Comparison of ENCODE assay signal across 5 cellular contexts in the genomic region with DNA sequence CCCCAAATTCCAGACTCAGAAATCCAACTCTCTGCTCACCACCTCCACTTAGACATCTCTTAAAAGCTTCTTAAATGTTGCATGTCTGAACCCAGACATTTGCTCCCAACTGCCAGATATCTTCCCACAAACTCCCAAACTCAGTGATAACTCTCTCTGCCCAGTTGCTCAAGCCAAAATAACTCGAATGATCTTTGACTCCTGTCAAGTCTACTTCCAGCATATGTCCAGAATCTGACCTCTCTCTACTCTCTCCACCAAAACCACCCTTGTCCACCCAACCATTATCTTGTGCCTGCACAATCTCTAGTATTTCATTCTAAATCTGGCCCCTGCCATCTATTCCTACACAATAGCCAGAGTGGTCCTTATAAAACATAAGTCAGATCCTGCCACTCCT.
"Had no signal": no experiment of that assay in that cellular context is flagged by ENCODE, and none has a peak within 500 bp of the region (broad histone marks: within the 10 kb centered on the region; RNA-seq: fewer than 3 reads in every experiment).

No MANE protein-coding gene starts in this region.

- DNase-seq: IMR-90, KBM-7 had no signal

- H3K4me3 ChIP-seq: K562 had no signal

- ATAC-seq: K562 had no signal

- FAIRE-seq: HTR-8/SVneo, K562 had no signal

- H3K27ac ChIP-seq: HL-60 had no signal
